Comparison of ENCODE assay signal across 10 cellular contexts in genomic region chr9:93670208-93671029, GRCh38.
DNase-seq lines count a peak whose midpoint lies in the region; ATAC-seq, FAIRE-seq and TF ChIP-seq lines count a peak whose summit lies in the region.
"Had no signal": no experiment of that assay in that cellular context is flagged by ENCODE, and none has a peak within 500 bp of the region (broad histone marks: within the 10 kb centered on the region; RNA-seq: fewer than 3 reads in every experiment).

No MANE protein-coding gene starts in this region.

- DNase-seq in H54 (ENCODE audit: insufficient read length, low spot score) (peak; percentile 26), T1000 (lab: John Stamatoyannopoulos, UW) (peak; percentile 43), fibroblast of mammary gland (ENCODE audit: low read depth) (peak; percentile 30), retina (peak; percentile 49), NCI-H1105 treated with DMSO at 0.1 percent for 48 hours (lab: John Stamatoyannopoulos, UW) (no peak)
- no peak for DNase-seq in stimulated activated CD4-positive, alpha-beta T cell treated with anti-CD3 and anti-CD28 coated beads, Interleukin-2, amount 100 ng/mL, for 24 hours
- no peak for DNase-seq in effector CD8-positive, alpha-beta T cell (lab: John Stamatoyannopoulos, UW)
- DNase-seq: activated CD4-positive, alpha-beta T cell treated with anti-CD3 and anti-CD28 coated beads, Interleukin-2, amount 10 ng/mL, durations not matched to agents 7 days and 5 days; occipital lobe had no signal

- FAIRE-seq in H54 (lab: Jason Lieb, UNC) = no peak

- no peak for TF ChIP-seq CTCF in fibroblast of mammary gland (conservative IDR thresholded peaks at IDR 0.05; ENCODE audit: control insufficient read depth, insufficient read depth, low read depth, low read length)

- no peak for ATAC-seq in GM19023 (IDR thresholded peaks at IDR 0.05; ENCODE audit: unreplicated experiment)

- no peak overlapping the region for H3K4me3 ChIP-seq in fibroblast of mammary gland (ENCODE audit: control insufficient read depth, low read depth, low read length)

- no peak for TF ChIP-seq POLR2A in H54 (IDR thresholded peaks at IDR 0.05; ENCODE audit: low read depth, low read length)

Comparison
In these comparisons a context has a peak if more than half of its experiments do, and no peak if none do; other contexts are left out.
1. DNase-seq: peak in H54 (single experiment), T1000 (single experiment), fibroblast of mammary gland (single experiment) and retina (single experiment); none in NCI-H1105 treated with DMSO at 0.1 percent for 48 hours (single experiment), stimulated activated CD4-positive, alpha-beta T cell treated with anti-CD3 and anti-CD28 coated beads, Interleukin-2, amount 100 ng/mL, for 24 hours (0 of 2) and effector CD8-positive, alpha-beta T cell (single experiment).